Comparison of ENCODE assay signal across 20 cellular contexts in the genomic region with DNA sequence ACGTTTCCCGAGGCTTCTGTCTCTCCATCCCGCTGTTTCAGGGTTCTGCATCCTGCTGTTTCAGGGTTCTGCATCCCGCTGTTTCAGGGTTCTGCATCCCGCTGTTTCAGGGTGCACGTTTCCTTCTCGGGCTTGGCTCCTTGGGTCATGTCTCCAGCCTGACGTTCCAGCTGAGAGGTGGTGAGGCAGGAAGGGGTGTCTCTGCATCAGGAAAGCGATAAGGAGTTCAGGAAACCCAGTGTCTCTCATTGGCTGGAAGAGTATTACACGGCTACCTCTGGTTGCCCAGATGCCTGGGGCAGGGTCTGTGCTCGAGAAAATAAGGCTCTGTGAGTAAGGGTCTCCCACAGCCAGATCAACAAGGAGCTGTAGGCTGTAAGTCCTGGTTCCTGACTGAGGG. TPM values are rescaled to one million over a fixed set of nuclear protein-coding genes. Genes with fewer than 3 reads are reported as not detected.
DNase-seq lines count a peak whose midpoint lies in the region; ATAC-seq, FAIRE-seq and TF ChIP-seq lines count a peak whose summit lies in the region.
"Had no signal": no experiment of that assay in that cellular context is flagged by ENCODE, and none has a peak within 500 bp of the region (broad histone marks: within the 10 kb centered on the region; RNA-seq: fewer than 3 reads in every experiment).

No MANE protein-coding gene starts in this region.

- peak in 1 of 8 donors; percentile 22 for ATAC-seq in heart right ventricle
- ATAC-seq in left cardiac atrium: no peak
- ATAC-seq in upper lobe of right lung: no peak
- ATAC-seq: CD8-positive, alpha-beta T cell; PC-3 had no signal

- no peaks in the 10 kb centered on the region for H3K27me3 ChIP-seq in heart right ventricle
- no peaks in the 10 kb centered on the region for H3K27me3 ChIP-seq in upper lobe of right lung
- H3K27me3 ChIP-seq: SJCRH30 had no signal

- H3K36me3 ChIP-seq in heart right ventricle (no peaks in the 10 kb centered on the region), mesodermal cell (ENCODE audit: control insufficient read depth, insufficient read depth, low read length) (no peaks in the 10 kb centered on the region), upper lobe of right lung (no peaks in the 10 kb centered on the region)
- H3K36me3 ChIP-seq: HAP-1, SJCRH30 had no signal

- H3K9me3 ChIP-seq in heart right ventricle: no peaks in the 10 kb centered on the region
- H3K9me3 ChIP-seq in mesodermal cell (ENCODE audit: control insufficient read depth, low read length): no peaks in the 10 kb centered on the region
- no peaks in the 10 kb centered on the region for H3K9me3 ChIP-seq in upper lobe of right lung
- H3K9me3 ChIP-seq: HAP-1, SJCRH30 had no signal

- WGBS in heart right ventricle, 2 donors: 64 to 67% methylated on average over 11 of the region's 11 CpGs
- 85 to 94% methylated on average over 4 to 11 of the region's 11 CpGs for WGBS in mesodermal cell (ENCODE audit: insufficient coverage in 2 of 2), 2 experiments

- H3K4me1 ChIP-seq in heart right ventricle (peaks cover 13 to 96% (median 67%) of the 10 kb centered on the region in 9 donors), mesodermal cell (ENCODE audit: control insufficient read depth, insufficient read depth, low read length, poor library complexity, severe bottlenecking) (peaks cover 28% of the 10 kb centered on the region), upper lobe of right lung (peaks cover 39% of the 10 kb centered on the region)
- H3K4me1 ChIP-seq: HAP-1 had no signal

- intact Hi-C loops in heart right ventricle (cut with DNase I): no loop called here
- intact Hi-C loops in left cardiac atrium (cut with DNase I): no loop called here
- intact Hi-C loops in upper lobe of right lung (cut with DNase I): no loop called here

- H3K4me3 ChIP-seq in heart right ventricle (no peak overlapping the region), mesodermal cell (ENCODE audit: extremely low read depth, insufficient read depth, low read length, poor library complexity, severe bottlenecking) (no peak overlapping the region), upper lobe of right lung (no peak overlapping the region)
- H3K4me3 ChIP-seq: HAP-1, SJCRH30 had no signal

- TF ChIP-seq CTCF in heart right ventricle (IDR thresholded peaks at IDR 0.05) (no peak), upper lobe of right lung (IDR thresholded peaks at IDR 0.05) (no peak)

- FAIRE-seq in GM12891 (lab: Jason Lieb, UNC): no peak
- FAIRE-seq in frontal cortex (lab: Jason Lieb, UNC): no peak
- FAIRE-seq: A204.1 had no signal

- no peak for TF ChIP-seq POLR2A in GM12891 (IDR thresholded peaks at IDR 0.05; ENCODE audit: low read depth, low read length)

- DNase-seq in heart right ventricle: no peak
- no peak for DNase-seq in left cardiac atrium
- DNase-seq in dermis blood vessel endothelial cell: peak; percentile 51
- no peak for DNase-seq in upper lobe of right lung
- DNase-seq in GM12891 (ENCODE audit: insufficient read length, low spot score): no peak
- no peak for DNase-seq in frontal cortex (ENCODE audit: low spot score in 2 of 2)
- no peak for DNase-seq in stimulated activated CD4-positive, alpha-beta T cell treated with anti-CD3 and anti-CD28 coated beads, Interleukin-4, amount 100 ng/mL, for 4 hours
- DNase-seq: CD8-positive, alpha-beta T cell; Karpas-422; NCI-H1048; NCI-H1436; NCI-H1930; NCI-H345; NCI-H524 treated with DMSO at 0.1 percent for 48 hours; PC-3; RPMI8226; SJCRH30 had no signal

- H3K27ac ChIP-seq in heart right ventricle (peak overlapping the region in 8 of 10 donors; percentile 10 to 93 (median 77)), mesodermal cell (ENCODE audit: low read depth, low read length, severe bottlenecking) (peak overlapping the region; percentile 23), upper lobe of right lung (peak overlapping the region; percentile 27)
- H3K27ac ChIP-seq: SJCRH30 had no signal

TF ChIP-seq in GM12891, 5 proteins besides CTCF, POLR2A, EP300 and RAD21:
- no peak for TF ChIP-seq POLR2AphosphoS5 (IDR thresholded peaks at IDR 0.05; ENCODE audit: low read depth, low read length)
- no peak for TF ChIP-seq PAX5 (IDR thresholded peaks at IDR 0.05; ENCODE audit: insufficient read depth, low read length, severe bottlenecking)
- TF ChIP-seq POU2F2 (IDR thresholded peaks at IDR 0.05; ENCODE audit: low read depth, low read length): no peak
- TF ChIP-seq SPI1 (IDR thresholded peaks at IDR 0.05; ENCODE audit: low read depth, low read length): no peak
- TF ChIP-seq TAF1 (IDR thresholded peaks at IDR 0.05; ENCODE audit: low read depth, low read length): no peak

RNA-seq across cellular contexts. Expression of a gene that starts 21.1 kb away (rescaled TPM):
- 10 to 100 TPM; 11.8 to 21.2 (median 13.5) TPM for total RNA-seq in heart right ventricle
- 10 to 100 TPM in 1 of 2 donors, 1 to 10 TPM in 1; 7.4 to 17.3 TPM for polyA plus RNA-seq in heart right ventricle
- total RNA-seq in left cardiac atrium: 10 to 100 TPM; 20.6 to 21.7 TPM
- 27.0 and 32.0 TPM in 2 replicates for total RNA-seq in dermis blood vessel endothelial cell
- 19.3 TPM for polyA plus RNA-seq in mesodermal cell (2013, experiment 1 of 2)
- 22.5 TPM for polyA plus RNA-seq in mesodermal cell (2013, experiment 2 of 2)
- total RNA-seq in upper lobe of right lung: 73.6 TPM
- 0.60 TPM for polyA plus RNA-seq in GM12891 (2012; ENCODE audit: low read depth, missing spikeins)
- total RNA-seq in frontal cortex: 19.2 TPM

Comparison
In these comparisons a context has a peak if more than half of its experiments do, and no peak if none do; other contexts are left out.
1. H3K27ac ChIP-seq: peak in every context shown above with its lines; median percentile 77 in heart right ventricle; 27 in upper lobe of right lung; 23 in mesodermal cell.